In the genomic region with DNA sequence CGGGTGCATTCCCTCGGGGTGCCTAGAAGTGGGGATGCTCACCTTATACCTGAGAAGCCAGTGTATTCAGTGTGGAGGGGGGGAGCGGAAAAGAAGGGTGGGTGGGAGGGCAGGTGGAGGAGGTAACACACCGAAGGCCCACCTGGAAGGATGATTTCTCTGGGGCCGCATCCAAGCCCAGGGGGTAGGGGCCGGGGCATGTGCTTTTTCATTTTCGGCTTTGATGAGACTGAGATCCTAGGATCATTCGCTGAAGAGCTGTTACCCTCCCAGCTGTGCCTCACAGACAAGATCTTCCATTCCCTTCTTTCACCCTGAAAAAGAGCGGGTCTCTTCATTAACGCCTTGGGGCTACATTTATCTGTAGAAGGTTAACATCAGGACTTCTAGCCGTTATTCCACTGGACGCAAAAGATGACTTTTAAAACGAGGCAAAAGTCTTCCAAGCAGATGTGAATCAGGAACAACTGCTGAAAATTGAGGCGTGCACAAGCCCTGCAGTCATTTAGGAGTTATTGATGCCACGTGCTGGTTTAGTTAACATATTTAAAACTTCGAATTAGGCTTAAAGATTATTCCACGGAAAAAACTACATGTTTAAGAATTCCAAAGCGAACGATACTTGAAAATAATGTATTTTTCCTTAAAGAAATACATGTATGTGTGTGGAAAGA, we compare ENCODE assay signal across 8 cellular contexts. TPM values are rescaled to one million over a fixed set of nuclear protein-coding genes. Genes with fewer than 3 reads are reported as not detected.
A peak's percentile ranks its signal among the peaks of the same experiment; 100 is the strongest.
DNase-seq lines count a peak whose midpoint lies in the region; ATAC-seq and TF ChIP-seq lines count a peak whose summit lies in the region.

No MANE protein-coding gene starts in this region.

- H3K4me3 ChIP-seq in left ventricle myocardium inferior (peak overlapping the region; percentile 82), ascending aorta (peak overlapping the region; percentile 74 to 87), lung (peak overlapping the region; percentile 62)

- H3K36me3 ChIP-seq in left ventricle myocardium inferior (no peaks in the 10 kb centered on the region), ascending aorta (no peaks in the 10 kb centered on the region), lung (ENCODE audit: control insufficient read depth in 2 of 2, insufficient read depth in 2 of 2, low read length in 2 of 2) (no peaks in the 10 kb centered on the region)

- no peak for TF ChIP-seq CTCF in left ventricle myocardium inferior (IDR thresholded peaks at IDR 0.05; ENCODE audit: borderline replicate concordance)
- TF ChIP-seq CTCF in ascending aorta (IDR thresholded peaks at IDR 0.05): no peak
- no peak for TF ChIP-seq CTCF in lung (IDR thresholded peaks at IDR 0.05; ENCODE audit: control extremely low read depth, extremely low read depth)

- H3K27ac ChIP-seq in left ventricle myocardium inferior (replicated peaks): no peak overlapping the region
- H3K27ac ChIP-seq in ascending aorta: peak overlapping the region in 1 of 2 donors; percentile 3
- H3K27ac ChIP-seq in lung (ENCODE audit: low read depth in 1 of 2, low read length in 1 of 2): no peak overlapping the region

- ATAC-seq in lung (ENCODE audit: insufficient read depth, low FRiP score) (no peak), GM18505 (IDR thresholded peaks at IDR 0.05; ENCODE audit: unreplicated experiment) (no peak)

- peaks cover 18% of the 10 kb centered on the region for H3K27me3 ChIP-seq in left ventricle myocardium inferior (ENCODE audit: low read depth)
- H3K27me3 ChIP-seq in ascending aorta: no peaks in the 10 kb centered on the region
- no peaks in the 10 kb centered on the region for H3K27me3 ChIP-seq in lung (ENCODE audit: control insufficient read depth, insufficient read depth)

- no peak for TF ChIP-seq POLR2A in GM18505 (IDR thresholded peaks at IDR 0.05; ENCODE audit: borderline replicate concordance, extremely low read depth, insufficient read depth, insufficient read length)

- intact Hi-C loops in left ventricle myocardium inferior (cut with micrococcal nuclease): no loop called here
- intact Hi-C loops in cardiac septum (cut with DNase I): no loop called here
- intact Hi-C loops in ascending aorta (cut with DNase I): loop anchor here (2.0 to 10.0 kb wide), 2 partner anchors 88 to 1502 kb away; a partner anchor contains a TSS

- 25 to 29% methylated on average over 18 to 19 of the region's 19 CpGs for WGBS in lung, 2 donors

- H3K9me3 ChIP-seq in left ventricle myocardium inferior (replicated peaks) (no peaks in the 10 kb centered on the region), ascending aorta (no peaks in the 10 kb centered on the region), lung (ENCODE audit: control insufficient read depth in 2 of 2, insufficient read depth in 1 of 2, low read length in 1 of 2) (no peaks in the 10 kb centered on the region)

- no peak for DNase-seq in left ventricle myocardium inferior
- no peak for DNase-seq in cardiac septum (ENCODE audit: low spot score)
- no peak for DNase-seq in ascending aorta (ENCODE audit: low spot score in 2 of 2)
- DNase-seq in lung (ENCODE audit: low spot score): no peak
- DNase-seq in GM19238 (ENCODE audit: insufficient read length, low spot score): no peak
- DNase-seq in DMS114 treated with DMSO at 0.1 percent for 48 hours (lab: John Stamatoyannopoulos, UW; ENCODE audit: unreplicated experiment): no peak
- no peak for DNase-seq in D341Med (ENCODE audit: low spot score)

- peaks cover 23% of the 10 kb centered on the region for H3K4me1 ChIP-seq in left ventricle myocardium inferior
- H3K4me1 ChIP-seq in ascending aorta: no peaks in the 10 kb centered on the region
- peaks cover 0 to 6% of the 10 kb centered on the region in 2 donors for H3K4me1 ChIP-seq in lung (ENCODE audit: control insufficient read depth in 2 of 2, insufficient read depth in 2 of 2, low read length in 2 of 2)

RNA-seq across cellular contexts. Expression of a gene that starts 1.1 kb away (rescaled TPM):
- total RNA-seq in left ventricle myocardium inferior (446 TPM), cardiac septum (473 TPM), ascending aorta (176 TPM), lung (100 to 1,000 TPM; 293 to 679 TPM)
- 100 to 1,000 TPM in 1 of 2 donors, 10 to 100 TPM in 1; 75.9 to 135 TPM for polyA plus RNA-seq in lung
